Comparison of ENCODE assay signal across 1 cellular context in genomic region chr6:5115168-5115567, GRCh38.
TF ChIP-seq lines count a peak whose summit lies in the region.

No MANE protein-coding gene starts in this region.

TF ChIP-seq in HepG2, 621 proteins besides CTCF, POLR2A, EP300 and RAD21 (continued from another document and continues in another):
- TF ChIP-seq ZNF503 (CRISPR knock-in tag; IDR thresholded peaks at IDR 0.05) (peak; percentile 46; the same call in 1 of the 2 replicates), ZSCAN30 (CRISPR knock-in tag; IDR thresholded peaks at IDR 0.05) (0 out of 2 replicates have a peak, but pooled peaks have one; percentile 48), TBX2 (CRISPR knock-in tag; IDR thresholded peaks at IDR 0.05; ENCODE audit: borderline replicate concordance) (no peak), ELF4 (CRISPR knock-in tag; IDR thresholded peaks at IDR 0.05; ENCODE audit: borderline replicate concordance) (no peak), ZNF530 (CRISPR knock-in tag; IDR thresholded peaks at IDR 0.05; ENCODE audit: low read depth) (no peak), FOXP1 (IDR thresholded peaks at IDR 0.05) (no peak), FOXP1 (CRISPR knock-in tag; IDR thresholded peaks at IDR 0.05) (0 out of 2 replicates have a peak, but pooled peaks have one; percentile 20), ZNF331 (CRISPR knock-in tag; IDR thresholded peaks at IDR 0.05) (peak; percentile 69; the same call in 1 of the 2 replicates), ZBTB4 (CRISPR knock-in tag; IDR thresholded peaks at IDR 0.05; ENCODE audit: borderline replicate concordance) (peak; percentile 68; the same call in 1 of the 2 replicates), FOXA1 (IDR thresholded peaks at IDR 0.05) (no peak), FOXA1 (CRISPR knock-in tag; IDR thresholded peaks at IDR 0.05) (peak; percentile 80), PAX8 (CRISPR knock-in tag; IDR thresholded peaks at IDR 0.05; ENCODE audit: borderline replicate concordance) (no peak), ZMYM3 (CRISPR knock-in tag; IDR thresholded peaks at IDR 0.05) (0 out of 2 replicates have a peak, but pooled peaks have one; percentile 21), TCF7 (IDR thresholded peaks at IDR 0.05; ENCODE audit: low read depth) (peak; percentile 91), RXRA (CRISPR knock-in tag; IDR thresholded peaks at IDR 0.05) (peak; percentile 79), ZEB1 (IDR thresholded peaks at IDR 0.05; ENCODE audit: insufficient replicate concordance, low read depth) (no peak), SMC3 (IDR thresholded peaks at IDR 0.05; ENCODE audit: low read length) (peak; percentile 94), POLR2G (IDR thresholded peaks at IDR 0.05; ENCODE audit: low read depth, low read length) (no peak), HMGXB4 (CRISPR knock-in tag; IDR thresholded peaks at IDR 0.05; ENCODE audit: borderline replicate concordance in 1 of 2, low read depth in 1 of 2) (peak in 1 of 2 experiments; percentile 78; a peak in 1 of 4 replicates), ATF4 (CRISPR knock-in tag; IDR thresholded peaks at IDR 0.05) (no peak), ARID4A (CRISPR knock-in tag; IDR thresholded peaks at IDR 0.05; ENCODE audit: borderline replicate concordance) (no peak; the same call in 1 of the 2 replicates), CREB3 (CRISPR knock-in tag; IDR thresholded peaks at IDR 0.05) (no peak), NFIB (CRISPR knock-in tag; IDR thresholded peaks at IDR 0.05; ENCODE audit: borderline replicate concordance) (no peak), BCL3 (CRISPR knock-in tag; IDR thresholded peaks at IDR 0.05) (no peak), ZNF205 (CRISPR knock-in tag; IDR thresholded peaks at IDR 0.05) (no peak), ZNF556 (CRISPR knock-in tag; IDR thresholded peaks at IDR 0.05; ENCODE audit: borderline replicate concordance) (no peak), DRAP1 (CRISPR knock-in tag; IDR thresholded peaks at IDR 0.05) (peak; percentile 14; the same call in 1 of the 2 replicates), POGZ (CRISPR knock-in tag; IDR thresholded peaks at IDR 0.05) (peak; percentile 48), SP5 (CRISPR knock-in tag; IDR thresholded peaks at IDR 0.05; ENCODE audit: borderline replicate concordance, low read depth) (no peak), PPARG (CRISPR knock-in tag; conservative IDR thresholded peaks at IDR 0.05) (0 out of 2 replicates have a peak, but pooled peaks have one; percentile 71), HOXA3 (CRISPR knock-in tag; IDR thresholded peaks at IDR 0.05) (peak; percentile 68; the same call in 1 of the 2 replicates), FOXA3 (CRISPR knock-in tag; IDR thresholded peaks at IDR 0.05) (peak; percentile 71), TEAD2 (CRISPR knock-in tag; IDR thresholded peaks at IDR 0.05) (no peak), MYC (CRISPR knock-in tag; IDR thresholded peaks at IDR 0.05; ENCODE audit: borderline replicate concordance) (peak; percentile 36; the same call in 1 of the 2 replicates), SALL2 (CRISPR knock-in tag; IDR thresholded peaks at IDR 0.05) (peak; percentile 66; the same call in 1 of the 2 replicates), HDAC2 (CRISPR knock-in tag; IDR thresholded peaks at IDR 0.05) (peak; percentile 43; the same call in 1 of the 2 replicates)
